ENCODE assay signal across 1 cellular context in genomic region chr14:105119410-105120025, GRCh38.
TF ChIP-seq lines count a peak whose summit lies in the region.

No MANE protein-coding gene starts in this region.

TF ChIP-seq in IMR-90, 13 proteins besides CTCF, POLR2A, EP300 and RAD21 (continued from another document):
- TF ChIP-seq, protein P1, sequence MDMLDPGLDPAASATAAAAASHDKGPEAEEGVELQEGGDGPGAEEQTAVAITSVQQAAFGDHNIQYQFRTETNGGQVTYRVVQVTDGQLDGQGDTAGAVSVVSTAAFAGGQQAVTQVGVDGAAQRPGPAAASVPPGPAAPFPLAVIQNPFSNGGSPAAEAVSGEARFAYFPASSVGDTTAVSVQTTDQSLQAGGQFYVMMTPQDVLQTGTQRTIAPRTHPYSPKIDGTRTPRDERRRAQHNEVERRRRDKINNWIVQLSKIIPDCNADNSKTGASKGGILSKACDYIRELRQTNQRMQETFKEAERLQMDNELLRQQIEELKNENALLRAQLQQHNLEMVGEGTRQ (IDR thresholded peaks at IDR 0.05; ENCODE audit: low read depth, low read length) = no peak
- no peak for TF ChIP-seq BHLHE40 (IDR thresholded peaks at IDR 0.05; ENCODE audit: low read depth, low read length)
